In genomic region chr21:41445465-41445862, GRCh38 we compare ENCODE assay signal across 12 cellular contexts. TPM values are rescaled to one million over a fixed set of nuclear protein-coding genes. Genes with fewer than 3 reads are reported as not detected.
A peak's percentile ranks its signal among the peaks of the same experiment; 100 is the strongest.
DNase-seq lines count a peak whose midpoint lies in the region; ATAC-seq and TF ChIP-seq lines count a peak whose summit lies in the region.
"Had no signal": no experiment of that assay in that cellular context is flagged by ENCODE, and none has a peak within 500 bp of the region (broad histone marks: within the 10 kb centered on the region; RNA-seq: fewer than 3 reads in every experiment).

No MANE protein-coding gene starts in this region.

- DNase-seq in left ventricle myocardium superior (no peak), cardiac septum (ENCODE audit: low spot score) (no peak), fibroblast of villous mesenchyme (ENCODE audit: low read depth) (peak; percentile 7), RKO (ENCODE audit: low spot score) (no peak), dermis blood vessel endothelial cell (no peak), HT-29 (ENCODE audit: low spot score) (no peak)
- DNase-seq: NCI-H1436, NCI-H2029 treated with DMSO at 0.1 percent for 48 hours, NCI-H510A treated with DMSO at 0.1 percent for 48 hours, SJCRH30 had no signal

- no peaks in the 10 kb centered on the region for H3K27me3 Mint-ChIP-seq in IgD-negative memory B cell

- H3K4me3 ChIP-seq in fibroblast of villous mesenchyme (ENCODE audit: low read depth, low read length), result no peak overlapping the region
- H3K4me3 ChIP-seq: GM23338, SJCRH30 had no signal

- no peaks in the 10 kb centered on the region for H3K4me1 Mint-ChIP-seq in IgD-negative memory B cell

- no peaks in the 10 kb centered on the region for H3K9me3 Mint-ChIP-seq in IgD-negative memory B cell
- H3K9me3 Mint-ChIP-seq: GM23338 had no signal

- H3K36me3 Mint-ChIP-seq in IgD-negative memory B cell, result peaks cover 6% of the 10 kb centered on the region

- no peak for TF ChIP-seq CTCF in fibroblast of villous mesenchyme (IDR thresholded peaks at IDR 0.05; ENCODE audit: insufficient read depth, low read depth, low read length)

- peak overlapping the region in 2 of 3 donors; percentile 39 to 59 for H3K27ac Mint-ChIP-seq in IgD-negative memory B cell
- H3K27ac Mint-ChIP-seq: GM23338 had no signal

- intact Hi-C loops in left ventricle myocardium superior (cut with micrococcal nuclease) (no loop called here), cardiac septum (cut with DNase I) (no loop called here)

- peak; percentile 27 for ATAC-seq in left ventricle myocardium superior
- ATAC-seq: GM23338 had no signal

- H3K4me3 Mint-ChIP-seq in IgD-negative memory B cell, result no peak overlapping the region
- H3K4me3 Mint-ChIP-seq: GM23338 had no signal

RNA-seq across cellular contexts. Expression of gene MX1, which starts 19.4 kb away (rescaled TPM):
- total RNA-seq in left ventricle myocardium superior, result 14.9 TPM
- 11.0 TPM for total RNA-seq in cardiac septum
- polyA plus RNA-seq in IgD-negative memory B cell, result 128 TPM
- 15.1 and 16.0 TPM in 2 replicates for total RNA-seq in fibroblast of villous mesenchyme
- 10.0 and 10.4 TPM in 2 replicates for total RNA-seq in dermis blood vessel endothelial cell
- total RNA-seq in HT-29 (2014; rRNA removed; shearing (Covaris generic)), result 18.0 and 30.6 TPM in 2 replicates
- total RNA-seq: SJCRH30 had no signal
